In the genomic region with DNA sequence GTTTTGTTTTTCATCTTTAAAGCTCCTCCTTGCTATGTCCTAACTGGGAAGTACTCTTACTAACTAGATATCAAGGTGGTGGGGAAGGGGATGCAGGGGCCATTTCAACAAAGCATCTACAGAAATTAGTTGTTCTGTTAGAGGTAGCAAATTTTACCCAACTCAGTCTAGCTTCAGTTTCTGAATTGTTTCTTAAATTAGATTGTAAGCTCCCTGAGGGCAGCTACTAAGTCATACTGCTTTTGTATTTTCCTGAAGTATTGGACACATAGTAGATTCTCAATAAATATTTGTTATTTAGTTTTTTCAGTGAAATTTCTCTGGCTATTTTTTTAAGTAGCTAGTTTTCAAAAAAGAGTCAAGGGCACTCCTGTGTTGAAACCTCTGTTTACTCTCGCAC, we compare ENCODE assay signal across 10 cellular contexts. TPM values are rescaled to one million over a fixed set of nuclear protein-coding genes. Genes with fewer than 3 reads are reported as not detected.
A peak's percentile ranks its signal among the peaks of the same experiment; 100 is the strongest.
DNase-seq lines count a peak whose midpoint lies in the region; ATAC-seq and TF ChIP-seq lines count a peak whose summit lies in the region.
"Had no signal": no experiment of that assay in that cellular context is flagged by ENCODE, and none has a peak within 500 bp of the region (broad histone marks: within the 10 kb centered on the region; RNA-seq: fewer than 3 reads in every experiment).

No MANE protein-coding gene starts in this region.

- peaks cover 52% of the 10 kb centered on the region for H3K4me1 Mint-ChIP-seq in activated CD4-positive, alpha-beta T cell treated with anti-CD3 and anti-CD28 coated beads, Interleukin-2, amount 10 ng/mL, durations not matched to agents 24 days and 14 days
- H3K4me1 Mint-ChIP-seq in WTC11 = peaks cover 44% of the 10 kb centered on the region

- CTCF ChIA-PET in WTC11 (lab: Charles Lee) = interaction anchor here (1.1 kb wide), 1 partner anchor 113 kb away, joined by 3 read pairs; no protein-coding TSS in a partner anchor

- WGBS in gastroesophageal sphincter (ENCODE audit: low coverage in 1 of 2), 2 donors = 100% methylated on average over 1 of the region's 1 CpG
- 68 to 90% (median 80%) methylated on average over 1 of the region's 1 CpG for WGBS in stomach, 5 donors
- WGBS in esophagus squamous epithelium, 2 donors = 94 to 96% methylated on average over 1 of the region's 1 CpG

- H3K9me3 ChIP-seq in gastroesophageal sphincter (no peaks in the 10 kb centered on the region), stomach (no peaks in the 10 kb centered on the region), esophagus squamous epithelium (no peaks in the 10 kb centered on the region)

- H3K36me3 Mint-ChIP-seq in activated CD4-positive, alpha-beta T cell treated with anti-CD3 and anti-CD28 coated beads, Interleukin-2, amount 10 ng/mL, durations not matched to agents 24 days and 14 days (ENCODE audit: low read depth) = peaks cover 78% of the 10 kb centered on the region
- peaks cover 60% of the 10 kb centered on the region for H3K36me3 Mint-ChIP-seq in WTC11

- intact Hi-C loops in activated CD4-positive, alpha-beta T cell treated with anti-CD3 and anti-CD28 coated beads, Interleukin-2, amount 10 ng/mL, durations not matched to agents 24 days and 14 days (cut with micrococcal nuclease) = loop anchor here (10.0 kb wide), 1 partner anchor 382 kb away; a partner anchor contains a TSS
- intact Hi-C loops in stomach (cut with DNase I; ENCODE audit: low total_unique reads) = no loop called here
- intact Hi-C loops in esophagus squamous epithelium (cut with DNase I) = no loop called here

- DNase-seq in activated CD4-positive, alpha-beta T cell treated with anti-CD3 and anti-CD28 coated beads, Interleukin-2, amount 10 ng/mL, durations not matched to agents 24 days and 14 days = no peak
- DNase-seq in activated CD4-positive, alpha-beta T cell treated with anti-CD3 and anti-CD28 coated beads for 48 hours = no peak
- DNase-seq in WTC11 (ENCODE audit: low spot score) (no peak), stomach (no peak), NCI-H2107 (lab: John Stamatoyannopoulos, UW) (no peak), esophagus squamous epithelium (lab: John Stamatoyannopoulos, UW) (no peak)
- DNase-seq: substantia nigra had no signal

- H3K4me3 ChIP-seq in gastroesophageal sphincter = no peak overlapping the region
- peak overlapping the region in 2 of 4 donors; percentile 81 to 82 for H3K4me3 ChIP-seq in stomach
- peak overlapping the region in 2 of 4 donors; percentile 94 to 99 for H3K4me3 ChIP-seq in esophagus squamous epithelium

- H3K4me1 ChIP-seq in gastroesophageal sphincter = peaks cover 5 to 69% (median 14%) of the 10 kb centered on the region in 3 donors
- peaks cover 41 to 72% (median 61%) of the 10 kb centered on the region in 4 donors for H3K4me1 ChIP-seq in stomach
- peaks cover 18 to 69% (median 34%) of the 10 kb centered on the region in 3 donors for H3K4me1 ChIP-seq in esophagus squamous epithelium

- ATAC-seq in WTC11 (no peak), gastroesophageal sphincter (no peak), GM21717 (IDR thresholded peaks at IDR 0.05; ENCODE audit: unreplicated experiment) (no peak)
- ATAC-seq: left lobe of liver had no signal

- H3K36me3 ChIP-seq in gastroesophageal sphincter (peaks cover 0 to 38% of the 10 kb centered on the region in 2 donors), stomach (peaks cover 21 to 40% (median 37%) of the 10 kb centered on the region in 4 donors), esophagus squamous epithelium (peaks cover 0 to 43% (median 8%) of the 10 kb centered on the region in 3 donors)

- no peaks in the 10 kb centered on the region for H3K9me3 Mint-ChIP-seq in activated CD4-positive, alpha-beta T cell treated with anti-CD3 and anti-CD28 coated beads, Interleukin-2, amount 10 ng/mL, durations not matched to agents 24 days and 14 days
- H3K9me3 Mint-ChIP-seq in WTC11 = no peaks in the 10 kb centered on the region

- TF ChIP-seq POLR2A in gastroesophageal sphincter (IDR thresholded peaks at IDR 0.05) (no peak), stomach (IDR thresholded peaks at IDR 0.05) (no peak), esophagus squamous epithelium (IDR thresholded peaks at IDR 0.05) (no peak)

- peak overlapping the region; percentile 95 for H3K27ac Mint-ChIP-seq in activated CD4-positive, alpha-beta T cell treated with anti-CD3 and anti-CD28 coated beads, Interleukin-2, amount 10 ng/mL, durations not matched to agents 24 days and 14 days
- H3K27ac Mint-ChIP-seq in WTC11 = peak overlapping the region; percentile 98

- TF ChIP-seq EP300 in gastroesophageal sphincter (IDR thresholded peaks at IDR 0.05) (no peak), stomach (IDR thresholded peaks at IDR 0.05) (no peak)

- H3K27ac ChIP-seq in gastroesophageal sphincter = peak overlapping the region in 3 of 4 donors; percentile 97 to 99 (median 98)
- peak overlapping the region in 4 of 5 donors; percentile 96 to 100 (median 100) for H3K27ac ChIP-seq in stomach
- peak overlapping the region in 1 of 4 donors; percentile 98 for H3K27ac ChIP-seq in esophagus squamous epithelium

- H3K27me3 ChIP-seq in gastroesophageal sphincter (no peaks in the 10 kb centered on the region), stomach (no peaks in the 10 kb centered on the region), esophagus squamous epithelium (no peaks in the 10 kb centered on the region)

- POLR2A ChIA-PET in WTC11 (lab: Charles Lee) = no interaction called here

- H3K4me3 Mint-ChIP-seq in activated CD4-positive, alpha-beta T cell treated with anti-CD3 and anti-CD28 coated beads, Interleukin-2, amount 10 ng/mL, durations not matched to agents 24 days and 14 days = peak overlapping the region; percentile 96
- peak overlapping the region; percentile 98 for H3K4me3 Mint-ChIP-seq in WTC11

- TF ChIP-seq CTCF in WTC11 (IDR thresholded peaks at IDR 0.05) = no peak
- no peak for TF ChIP-seq CTCF in gastroesophageal sphincter (IDR thresholded peaks at IDR 0.05)
- no peak for TF ChIP-seq CTCF in stomach (IDR thresholded peaks at IDR 0.05)
- no peak for TF ChIP-seq CTCF in esophagus squamous epithelium (IDR thresholded peaks at IDR 0.05)

- H3K27me3 Mint-ChIP-seq in activated CD4-positive, alpha-beta T cell treated with anti-CD3 and anti-CD28 coated beads, Interleukin-2, amount 10 ng/mL, durations not matched to agents 24 days and 14 days = peaks cover 3% of the 10 kb centered on the region
- no peaks in the 10 kb centered on the region for H3K27me3 Mint-ChIP-seq in WTC11 (ENCODE audit: low read depth)

TF ChIP-seq in WTC11, 78 proteins besides CTCF, POLR2A, EP300 and RAD21 (continues in another document):
- TF ChIP-seq NFYB (CRISPR knock-in tag; conservative IDR thresholded peaks at IDR 0.05; ENCODE audit: low read depth) (no peak), RELA (CRISPR knock-in tag; IDR thresholded peaks at IDR 0.05; ENCODE audit: borderline replicate concordance) (no peak), TEAD1 (CRISPR knock-in tag; IDR thresholded peaks at IDR 0.05) (no peak)
- TF ChIP-seq, protein P1, sequence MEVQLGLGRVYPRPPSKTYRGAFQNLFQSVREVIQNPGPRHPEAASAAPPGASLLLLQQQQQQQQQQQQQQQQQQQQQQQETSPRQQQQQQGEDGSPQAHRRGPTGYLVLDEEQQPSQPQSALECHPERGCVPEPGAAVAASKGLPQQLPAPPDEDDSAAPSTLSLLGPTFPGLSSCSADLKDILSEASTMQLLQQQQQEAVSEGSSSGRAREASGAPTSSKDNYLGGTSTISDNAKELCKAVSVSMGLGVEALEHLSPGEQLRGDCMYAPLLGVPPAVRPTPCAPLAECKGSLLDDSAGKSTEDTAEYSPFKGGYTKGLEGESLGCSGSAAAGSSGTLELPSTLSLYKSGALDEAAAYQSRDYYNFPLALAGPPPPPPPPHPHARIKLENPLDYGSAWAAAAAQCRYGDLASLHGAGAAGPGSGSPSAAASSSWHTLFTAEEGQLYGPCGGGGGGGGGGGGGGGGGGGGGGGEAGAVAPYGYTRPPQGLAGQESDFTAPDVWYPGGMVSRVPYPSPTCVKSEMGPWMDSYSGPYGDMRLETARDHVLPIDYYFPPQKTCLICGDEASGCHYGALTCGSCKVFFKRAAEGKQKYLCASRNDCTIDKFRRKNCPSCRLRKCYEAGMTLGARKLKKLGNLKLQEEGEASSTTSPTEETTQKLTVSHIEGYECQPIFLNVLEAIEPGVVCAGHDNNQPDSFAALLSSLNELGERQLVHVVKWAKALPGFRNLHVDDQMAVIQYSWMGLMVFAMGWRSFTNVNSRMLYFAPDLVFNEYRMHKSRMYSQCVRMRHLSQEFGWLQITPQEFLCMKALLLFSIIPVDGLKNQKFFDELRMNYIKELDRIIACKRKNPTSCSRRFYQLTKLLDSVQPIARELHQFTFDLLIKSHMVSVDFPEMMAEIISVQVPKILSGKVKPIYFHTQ (CRISPR knock-in tag; IDR thresholded peaks at IDR 0.05) = no peak

RNA-seq across cellular contexts. Expression of a gene that starts 1.8 kb away (rescaled TPM):
- 277 and 281 TPM in 2 replicates for total RNA-seq in activated CD4-positive, alpha-beta T cell treated with anti-CD3 and anti-CD28 coated beads, Interleukin-2, amount 10 ng/mL, durations not matched to agents 24 days and 14 days
- total RNA-seq in WTC11 (2021) (201 to 205 TPM (median 203 TPM) in 3 replicates), gastroesophageal sphincter (10 to 100 TPM; 71.6 to 79.9 (median 75.1) TPM), stomach (100 to 1,000 TPM in 2 of 5 donors, 10 to 100 TPM in 3; 25.2 to 109 (median 90.6) TPM), esophagus squamous epithelium (10 to 100 TPM; 57.8 to 69.5 (median 69.1) TPM)
- polyA plus RNA-seq in stomach = 10 to 100 TPM; 41.1 to 44.8 (median 43.4) TPM

RNA-seq across cellular contexts. Expression of a gene that starts 16.4 kb away (rescaled TPM):
- total RNA-seq in activated CD4-positive, alpha-beta T cell treated with anti-CD3 and anti-CD28 coated beads, Interleukin-2, amount 10 ng/mL, durations not matched to agents 24 days and 14 days = not detected in 2 replicates
- total RNA-seq in WTC11 (2021) = not detected in 3 replicates
- not detected for total RNA-seq in gastroesophageal sphincter
- not detected for total RNA-seq in stomach
- not detected for polyA plus RNA-seq in stomach
- not detected for total RNA-seq in esophagus squamous epithelium
- total RNA-seq: left lobe of liver had no signal

RNA-seq across cellular contexts. Expression of a gene that starts 30.6 kb away (rescaled TPM):
- total RNA-seq in activated CD4-positive, alpha-beta T cell treated with anti-CD3 and anti-CD28 coated beads, Interleukin-2, amount 10 ng/mL, durations not matched to agents 24 days and 14 days = 633 and 635 TPM in 2 replicates
- 496 to 614 TPM (median 504 TPM) in 3 replicates for total RNA-seq in WTC11 (2021)
- 100 to 1,000 TPM in 3 of 4 donors, 10 to 100 TPM in 1; 95.9 to 275 (median 151) TPM for total RNA-seq in gastroesophageal sphincter
- 100 to 1,000 TPM in 4 of 5 donors, 10 to 100 TPM in 1; 32.7 to 293 (median 214) TPM for total RNA-seq in stomach
- 100 to 1,000 TPM; 101 to 364 (median 159) TPM for polyA plus RNA-seq in stomach
- total RNA-seq in esophagus squamous epithelium = 100 to 1,000 TPM; 216 to 387 (median 316) TPM

RNA-seq across cellular contexts. Expression of a gene that starts 49.9 kb away (rescaled TPM):
- total RNA-seq in activated CD4-positive, alpha-beta T cell treated with anti-CD3 and anti-CD28 coated beads, Interleukin-2, amount 10 ng/mL, durations not matched to agents 24 days and 14 days = 114 and 118 TPM in 2 replicates
- total RNA-seq in WTC11 (2021) (63.4 to 69.2 TPM (median 65.8 TPM) in 3 replicates), gastroesophageal sphincter (100 to 1,000 TPM in 3 of 4 donors, 10 to 100 TPM in 1; 86.7 to 128 (median 120) TPM), stomach (100 to 1,000 TPM in 1 of 5 donors, 10 to 100 TPM in 4; 36.2 to 167 (median 61.0) TPM), esophagus squamous epithelium (100 to 1,000 TPM in 1 of 4 donors, 10 to 100 TPM in 3; 39.3 to 105 (median 88.9) TPM)
- polyA plus RNA-seq in stomach = 100 to 1,000 TPM; 100 to 136 (median 120) TPM
